2 cellular contexts compared by ENCODE assay signal in genomic region chr1:46171351-46171750, GRCh38.
TF ChIP-seq lines count a peak whose summit lies in the region.

No MANE protein-coding gene starts in this region.

TF ChIP-seq in SK-N-SH, 30 proteins besides CTCF, POLR2A, EP300 and RAD21 (continued from another document):
- no peak for TF ChIP-seq USF1 (IDR thresholded peaks at IDR 0.05; ENCODE audit: borderline replicate concordance, low read depth)
TF ChIP-seq in SK-N-SH: peak in this region for 0.

TF ChIP-seq in SK-N-SH treated with all-trans-retinoic acid at 6 μM for 48 hours, 23 proteins besides CTCF, POLR2A, EP300 and RAD21 (continued from another document):
- TF ChIP-seq CREB5 (CRISPR knock-in tag; IDR thresholded peaks at IDR 0.05; ENCODE audit: low read depth) (no peak), ISL1 (CRISPR knock-in tag; IDR thresholded peaks at IDR 0.05) (no peak), OSR1 (CRISPR knock-in tag; IDR thresholded peaks at IDR 0.05) (no peak), CSRNP3 (CRISPR knock-in tag; IDR thresholded peaks at IDR 0.05) (no peak), BACH2 (CRISPR knock-in tag; IDR thresholded peaks at IDR 0.05; ENCODE audit: borderline replicate concordance) (no peak), ZNF8 (CRISPR knock-in tag; IDR thresholded peaks at IDR 0.05) (no peak), RARB (CRISPR knock-in tag; IDR thresholded peaks at IDR 0.05) (no peak), PPARA (CRISPR knock-in tag; IDR thresholded peaks at IDR 0.05; ENCODE audit: borderline replicate concordance) (no peak), TOX (CRISPR knock-in tag; IDR thresholded peaks at IDR 0.05; ENCODE audit: borderline replicate concordance) (no peak), TSHZ2 (CRISPR knock-in tag; IDR thresholded peaks at IDR 0.05) (no peak), ZC3H10 (CRISPR knock-in tag; IDR thresholded peaks at IDR 0.05) (no peak)
